ENCODE assay signal across 11 cellular contexts in the genomic region with DNA sequence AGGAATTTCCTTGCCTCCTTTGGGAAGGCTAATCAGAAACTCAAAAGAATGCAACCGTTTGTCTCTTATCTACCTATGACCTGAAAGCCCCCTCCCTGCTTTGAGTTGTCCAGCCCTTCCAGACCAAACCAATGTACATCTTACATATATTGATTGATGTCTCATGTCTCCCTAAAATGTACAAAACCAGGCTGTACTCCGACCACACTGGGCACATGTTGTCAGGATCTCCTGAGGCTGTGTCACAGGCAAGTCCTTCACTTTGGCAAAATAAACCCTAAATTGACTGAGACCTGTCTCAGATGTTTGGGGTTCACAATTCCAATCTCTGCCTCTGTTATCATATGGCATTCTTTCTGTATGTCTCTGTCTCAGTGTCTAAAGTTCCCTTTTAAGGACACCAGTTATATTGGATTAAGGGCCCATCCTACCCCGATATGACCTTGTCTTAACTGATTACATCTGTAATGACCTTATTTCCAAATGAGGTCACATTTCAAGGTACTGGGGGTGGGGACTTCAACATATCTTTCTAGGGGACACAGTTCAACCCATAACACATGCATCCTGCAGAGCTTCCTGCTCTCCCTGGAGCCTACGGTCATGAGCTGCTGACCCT.
DNase-seq lines count a peak whose midpoint lies in the region; ATAC-seq and TF ChIP-seq lines count a peak whose summit lies in the region.
"Had no signal": no experiment of that assay in that cellular context is flagged by ENCODE, and none has a peak within 500 bp of the region (broad histone marks: within the 10 kb centered on the region; RNA-seq: fewer than 3 reads in every experiment).

No MANE protein-coding gene starts in this region.

- H3K27ac ChIP-seq in PC-3 (ENCODE audit: low read length), result peak overlapping the region; percentile 99
- peak overlapping the region; percentile 83 for H3K27ac ChIP-seq in brain microvascular endothelial cell
- peak overlapping the region; percentile 97 for H3K27ac ChIP-seq in osteoblast (ENCODE audit: low read depth, low read length)
- no peak overlapping the region for H3K27ac ChIP-seq in neuronal stem cell (replicated peaks; ENCODE audit: low read length)
- no peak overlapping the region for H3K27ac ChIP-seq in coronary artery
- H3K27ac ChIP-seq: upper lobe of right lung had no signal

- H3K9ac ChIP-seq in PC-3 (ENCODE audit: low read length), result peak overlapping the region; percentile 93
- H3K9ac ChIP-seq in neuronal stem cell (ENCODE audit: low read depth, low read length, poor library complexity), result no peak overlapping the region

- peak overlapping the region; percentile 56 for H3K4me2 ChIP-seq in PC-3 (ENCODE audit: low read length)
- H3K4me2 ChIP-seq in osteoblast (ENCODE audit: insufficient read depth, low read length), result peak overlapping the region; percentile 9
- no peak overlapping the region for H3K4me2 ChIP-seq in neuronal stem cell (ENCODE audit: insufficient read depth, low read length, poor library complexity, severe bottlenecking)

- no peaks in the 10 kb centered on the region for H3K9me2 ChIP-seq in PC-3 (replicated peaks; ENCODE audit: low read length)

- intact Hi-C loops in PC-3 (cut with micrococcal nuclease), result loop anchor here (2.0 to 5.0 kb wide), 4 partner anchors 190 to 520 kb away; partner anchors contain the start of gene JARID2
- intact Hi-C loops in Right ventricle myocardium inferior (cut with DNase I), result no loop called here

- H2BK12ac ChIP-seq in neuronal stem cell (ENCODE audit: low read length), result no peak overlapping the region

- no peaks in the 10 kb centered on the region for H4K20me1 ChIP-seq in PC-3 (ENCODE audit: low read length)
- no peaks in the 10 kb centered on the region for H4K20me1 ChIP-seq in osteoblast (ENCODE audit: insufficient read depth, low read length)

- ATAC-seq in activated CD4-positive, CD25-positive, alpha-beta regulatory T cell treated with anti-CD3 and anti-CD28 coated beads, Interleukin-2, amount 50 U/mL, for 24 hours, result no peak
- ATAC-seq in PC-3, result no peak
- no peak for ATAC-seq in Right ventricle myocardium inferior
- ATAC-seq: upper lobe of right lung had no signal

- no peak overlapping the region for H3K18ac ChIP-seq in neuronal stem cell (ENCODE audit: low read length)

- no peaks in the 10 kb centered on the region for H3K27me3 ChIP-seq in PC-3 (ENCODE audit: low read length)
- H3K27me3 ChIP-seq in brain microvascular endothelial cell (replicated peaks), result no peaks in the 10 kb centered on the region
- no peaks in the 10 kb centered on the region for H3K27me3 ChIP-seq in osteoblast (ENCODE audit: insufficient read depth, low read length)
- H3K27me3 ChIP-seq in neuronal stem cell (ENCODE audit: control insufficient read depth in 3 of 3, insufficient read depth in 3 of 3, low read depth in 1 of 3, low read length in 3 of 3), result peaks cover 0 to 45% (median 2%) of the 10 kb centered on the region in 3 experiments
- H3K27me3 ChIP-seq: upper lobe of right lung had no signal

- H3K4me3 ChIP-seq in PC-3 (ENCODE audit: low read length) (peak overlapping the region; percentile 3; the same call in 1 of the 2 replicates), brain microvascular endothelial cell (ENCODE audit: low read depth, low read length) (no peak overlapping the region), osteoblast (ENCODE audit: insufficient read depth, low read length) (no peak overlapping the region), neuronal stem cell (ENCODE audit: low read length in 2 of 2) (no peak overlapping the region), coronary artery (no peak overlapping the region)
- H3K4me3 ChIP-seq: upper lobe of right lung had no signal

- no peak overlapping the region for H2BK15ac ChIP-seq in neuronal stem cell (ENCODE audit: low read length)

- H3K79me2 ChIP-seq in PC-3 (ENCODE audit: low read length), result no peaks in the 10 kb centered on the region
- H3K79me2 ChIP-seq in osteoblast (ENCODE audit: insufficient read depth, low read length), result no peaks in the 10 kb centered on the region

- peaks cover 20% of the 10 kb centered on the region for H3F3A ChIP-seq in PC-3 (ENCODE audit: low read length, unreplicated experiment)

- CTCF ChIA-PET in PC-3 (lab: Charles Lee), result no interaction called here

- no peak overlapping the region for H2BK120ac ChIP-seq in neuronal stem cell (ENCODE audit: low read depth, low read length)

- no TSS peak for BruUV-seq in PC-3 (replicated peaks; lab: Mats Ljungman, UMichigan)

- H2BK5ac ChIP-seq in neuronal stem cell (ENCODE audit: low read length), result no peak overlapping the region

- TF ChIP-seq CTCF in PC-3 (conservative IDR thresholded peaks at IDR 0.05; ENCODE audit: low read depth, low read length) (no peak), brain microvascular endothelial cell (IDR thresholded peaks at IDR 0.05; ENCODE audit: low read depth, low read length, missing control alignments) (no peak), osteoblast (IDR thresholded peaks at IDR 0.05; ENCODE audit: extremely low read depth, low read depth, low read length) (no peak), coronary artery (IDR thresholded peaks at IDR 0.05) (no peak)

- in situ Hi-C loops in brain microvascular endothelial cell (cut with HindIII; ENCODE audit: low pct_ligation_motif_present, low sequenced_read_pairs), result no loop called here

- no peak overlapping the region for H2AK5ac ChIP-seq in neuronal stem cell (ENCODE audit: low read depth, low read length)

- H3K14ac ChIP-seq in neuronal stem cell (ENCODE audit: low read length), result no peak overlapping the region

- no peaks in the 10 kb centered on the region for H3K79me1 ChIP-seq in neuronal stem cell (ENCODE audit: low read depth, low read length)

- H4K91ac ChIP-seq in neuronal stem cell (ENCODE audit: low read depth, low read length, poor library complexity), result no peak overlapping the region

- no peaks in the 10 kb centered on the region for H3K36me3 ChIP-seq in PC-3 (ENCODE audit: low read depth, low read length)
- no peaks in the 10 kb centered on the region for H3K36me3 ChIP-seq in brain microvascular endothelial cell (replicated peaks)
- no peaks in the 10 kb centered on the region for H3K36me3 ChIP-seq in osteoblast (ENCODE audit: insufficient read depth, low read length)
- H3K36me3 ChIP-seq in neuronal stem cell (replicated peaks in 1 of 2; ENCODE audit: control insufficient read depth in 2 of 2, insufficient read depth in 2 of 2, low read length in 2 of 2), result no peaks in the 10 kb centered on the region
- H3K36me3 ChIP-seq: upper lobe of right lung had no signal

- peak; percentile 42 for DNase-seq in activated CD4-positive, CD25-positive, alpha-beta regulatory T cell treated with anti-CD3 and anti-CD28 coated beads, Interleukin-2, amount 50 U/mL, for 72 hours
- DNase-seq in PC-3, result no peak
- DNase-seq in brain microvascular endothelial cell, result no peak
- no peak for DNase-seq in osteoblast (ENCODE audit: insufficient read length, low spot score, missing footprints)
- DNase-seq in Right ventricle myocardium inferior (ENCODE audit: missing footprints), result no peak
- DNase-seq in neuronal stem cell (ENCODE audit: low spot score), result no peak
- DNase-seq in coronary artery (ENCODE audit: low spot score), result no peak
- DNase-seq: NCI-H1436 treated with DMSO at 0.1 percent for 48 hours, NCI-H524, upper lobe of right lung had no signal

- no CpG with 5 or more reads among the region's 4 CpGs for WGBS in neuronal stem cell (ENCODE audit: extremely low coverage in 2 of 2, insufficient read length in 2 of 2, insufficient replicate concordance in 1 of 2), 2 donors

- no peak overlapping the region for H3K23ac ChIP-seq in neuronal stem cell (ENCODE audit: low read depth, low read length, poor library complexity)

- H3K4ac ChIP-seq in neuronal stem cell (ENCODE audit: low read length), result no peak overlapping the region

- no peaks in the 10 kb centered on the region for H3K9me3 ChIP-seq in PC-3 (ENCODE audit: low read length)
- no peaks in the 10 kb centered on the region for H3K9me3 ChIP-seq in osteoblast (ENCODE audit: low read depth, low read length)
- H3K9me3 ChIP-seq in neuronal stem cell (replicated peaks in 1 of 2; ENCODE audit: control insufficient read depth in 2 of 2, insufficient read depth in 1 of 2, low read depth in 1 of 2, low read length in 2 of 2), result peaks cover 0 to 14% of the 10 kb centered on the region in 2 donors
- H3K9me3 ChIP-seq: upper lobe of right lung had no signal

- POLR2A ChIA-PET in PC-3 (lab: Charles Lee; ENCODE audit: unreplicated experiment), result no interaction called here

- H3K4me1 ChIP-seq in PC-3 (ENCODE audit: insufficient read depth, low read length) (peaks cover 58% of the 10 kb centered on the region), osteoblast (ENCODE audit: insufficient read depth, low read length) (peaks cover 39% of the 10 kb centered on the region), neuronal stem cell (ENCODE audit: control insufficient read depth in 2 of 2, insufficient read depth in 1 of 2, low read depth in 1 of 2, low read length in 2 of 2) (peaks cover 8 to 14% of the 10 kb centered on the region in 2 donors)

- H2AFZ ChIP-seq in PC-3 (ENCODE audit: low read length) (no peak overlapping the region), osteoblast (ENCODE audit: low read length) (peak overlapping the region; percentile 23), neuronal stem cell (ENCODE audit: low read length) (no peak overlapping the region)

- no peak overlapping the region for H4K8ac ChIP-seq in neuronal stem cell (ENCODE audit: low read depth, low read length)

Comparison
In these comparisons a context has a peak if more than half of its experiments do, and no peak if none do; other contexts are left out.
1. H3K27ac ChIP-seq: peak in PC-3 (single experiment), brain microvascular endothelial cell (single experiment) and osteoblast (single experiment); none in neuronal stem cell (single experiment) and coronary artery (0 of 2).